Comparison of ENCODE assay signal across 19 cellular contexts in genomic region chr5:139399501-139400121, GRCh38. TPM values are rescaled to one million over a fixed set of nuclear protein-coding genes. Genes with fewer than 3 reads are reported as not detected.
DNase-seq lines count a peak whose midpoint lies in the region; ATAC-seq lines count a peak whose summit lies in the region.
"Had no signal": no experiment of that assay in that cellular context is flagged by ENCODE, and none has a peak within 500 bp of the region (broad histone marks: within the 10 kb centered on the region; RNA-seq: fewer than 3 reads in every experiment).

No MANE protein-coding gene starts in this region.

- no peaks in the 10 kb centered on the region for H3K9me3 Mint-ChIP-seq in T-helper 2 cell treated with Interferon-gamma antibody and Interleukin-4, amounts not matched to agents 5 μg/mL and 100 μg/mL, for 36 hours
- no peaks in the 10 kb centered on the region for H3K9me3 Mint-ChIP-seq in stimulated activated effector memory CD8-positive, alpha-beta T cell treated with anti-CD3 and anti-CD28 coated beads, Interleukin-12 subunit alpha, Interleukin-12 subunit beta, amount 100 ng/mL, for 72 hours
- H3K9me3 Mint-ChIP-seq: CD4-positive, alpha-beta T cell; neural crest cell had no signal

- no peak for DNase-seq in T-helper 2 cell treated with Interferon-gamma antibody and Interleukin-4, amounts not matched to agents 5 μg/mL and 100 μg/mL, for 36 hours (ENCODE audit: low spot score)
- no peak for DNase-seq in T-helper 2 cell
- DNase-seq in stimulated activated effector memory CD8-positive, alpha-beta T cell treated with anti-CD3 and anti-CD28 coated beads, Interleukin-12 subunit alpha, Interleukin-12 subunit beta, amount 100 ng/mL, for 72 hours (ENCODE audit: low spot score in 2 of 2), result peak in 1 of 2 donors; percentile 69
- no peak for DNase-seq in Right ventricle myocardium inferior (ENCODE audit: missing footprints)
- DNase-seq: CD4-positive, alpha-beta T cell; central memory CD4-positive, alpha-beta T cell; EL; foreskin melanocyte; NCI-H1417; NCI-H345; stimulated activated CD4-positive, alpha-beta T cell treated with anti-CD3 and anti-CD28 coated beads, Interleukin-2, amount 100 ng/mL, for 24 hours; stimulated activated CD8-positive, alpha-beta memory T cell treated with anti-CD3 and anti-CD28 coated beads, Interleukin-4, amount 100 ng/mL, for 48 hours had no signal

- H3K36me3 Mint-ChIP-seq in T-helper 2 cell treated with Interferon-gamma antibody and Interleukin-4, amounts not matched to agents 5 μg/mL and 100 μg/mL, for 36 hours (ENCODE audit: low read depth), result peaks cover 18% of the 10 kb centered on the region
- peaks cover 46% of the 10 kb centered on the region for H3K36me3 Mint-ChIP-seq in stimulated activated effector memory CD8-positive, alpha-beta T cell treated with anti-CD3 and anti-CD28 coated beads, Interleukin-12 subunit alpha, Interleukin-12 subunit beta, amount 100 ng/mL, for 72 hours

- ATAC-seq in GM21381 (IDR thresholded peaks at IDR 0.05; ENCODE audit: unreplicated experiment) (peak; percentile 32), HG03432 (IDR thresholded peaks at IDR 0.05; ENCODE audit: unreplicated experiment) (peak; percentile 29), Right ventricle myocardium inferior (no peak), HG02642 (IDR thresholded peaks at IDR 0.05; ENCODE audit: poor library complexity, unreplicated experiment) (no peak), HG03442 (IDR thresholded peaks at IDR 0.05; ENCODE audit: unreplicated experiment) (no peak)
- ATAC-seq in stimulated activated effector memory CD8-positive, alpha-beta T cell treated with anti-CD3 and anti-CD28 coated beads, Interleukin-12 subunit alpha, Interleukin-12 subunit beta, amount 100 ng/mL, for 72 hours, result peak; percentile 15
- ATAC-seq: K562 had no signal

- no peak overlapping the region for H3K4me3 Mint-ChIP-seq in T-helper 2 cell treated with Interferon-gamma antibody and Interleukin-4, amounts not matched to agents 5 μg/mL and 100 μg/mL, for 36 hours
- peak overlapping the region; percentile 52 for H3K4me3 Mint-ChIP-seq in stimulated activated effector memory CD8-positive, alpha-beta T cell treated with anti-CD3 and anti-CD28 coated beads, Interleukin-12 subunit alpha, Interleukin-12 subunit beta, amount 100 ng/mL, for 72 hours
- H3K4me3 Mint-ChIP-seq: CD4-positive, alpha-beta T cell; neural crest cell had no signal

- H3K27ac Mint-ChIP-seq in T-helper 2 cell treated with Interferon-gamma antibody and Interleukin-4, amounts not matched to agents 5 μg/mL and 100 μg/mL, for 36 hours, result peak overlapping the region; percentile 0
- peak overlapping the region; percentile 83 for H3K27ac Mint-ChIP-seq in stimulated activated effector memory CD8-positive, alpha-beta T cell treated with anti-CD3 and anti-CD28 coated beads, Interleukin-12 subunit alpha, Interleukin-12 subunit beta, amount 100 ng/mL, for 72 hours
- H3K27ac Mint-ChIP-seq: CD4-positive, alpha-beta T cell had no signal

- H3K4me1 Mint-ChIP-seq in T-helper 2 cell treated with Interferon-gamma antibody and Interleukin-4, amounts not matched to agents 5 μg/mL and 100 μg/mL, for 36 hours (ENCODE audit: low read depth), result peaks cover 39% of the 10 kb centered on the region
- peaks cover 64% of the 10 kb centered on the region for H3K4me1 Mint-ChIP-seq in stimulated activated effector memory CD8-positive, alpha-beta T cell treated with anti-CD3 and anti-CD28 coated beads, Interleukin-12 subunit alpha, Interleukin-12 subunit beta, amount 100 ng/mL, for 72 hours

- H3K27me3 Mint-ChIP-seq in T-helper 2 cell treated with Interferon-gamma antibody and Interleukin-4, amounts not matched to agents 5 μg/mL and 100 μg/mL, for 36 hours (ENCODE audit: low read depth), result no peaks in the 10 kb centered on the region
- H3K27me3 Mint-ChIP-seq: CD4-positive, alpha-beta T cell had no signal

- intact Hi-C loops in Right ventricle myocardium inferior (cut with DNase I), result no loop called here

RNA-seq across cellular contexts. Expression of gene SPATA24, which starts 4.3 kb away (rescaled TPM):
- total RNA-seq in Right ventricle myocardium inferior, result 17.2 TPM

RNA-seq across cellular contexts. Expression of gene PROB1, which starts 4.7 kb away (rescaled TPM):
- total RNA-seq in Right ventricle myocardium inferior, result 49.3 TPM

RNA-seq across cellular contexts. Expression of gene MZB1, which starts 9.9 kb away (rescaled TPM):
- 1.2 TPM for total RNA-seq in Right ventricle myocardium inferior
- total RNA-seq: A172 had no signal

RNA-seq across cellular contexts. Expression of gene SLC23A1, which starts 16.5 kb away (rescaled TPM):
- not detected for total RNA-seq in Right ventricle myocardium inferior
- total RNA-seq: A172; CD4-positive, alpha-beta T cell; K562; neural crest cell had no signal

RNA-seq across cellular contexts. Expression of gene DNAJC18, which starts 39.7 kb away (rescaled TPM):
- 7.9 TPM for total RNA-seq in Right ventricle myocardium inferior

Comparison
In these comparisons a context has a peak if more than half of its experiments do, and no peak if none do; other contexts are left out.
1. ATAC-seq: peak in GM21381 (single experiment), HG03432 (single experiment) and stimulated activated effector memory CD8-positive, alpha-beta T cell treated with anti-CD3 and anti-CD28 coated beads, Interleukin-12 subunit alpha, Interleukin-12 subunit beta, amount 100 ng/mL, for 72 hours (single experiment); none in Right ventricle myocardium inferior (single experiment), HG02642 (single experiment) and HG03442 (single experiment).